Comparison of ENCODE assay signal across 1 cellular context in the genomic region with DNA sequence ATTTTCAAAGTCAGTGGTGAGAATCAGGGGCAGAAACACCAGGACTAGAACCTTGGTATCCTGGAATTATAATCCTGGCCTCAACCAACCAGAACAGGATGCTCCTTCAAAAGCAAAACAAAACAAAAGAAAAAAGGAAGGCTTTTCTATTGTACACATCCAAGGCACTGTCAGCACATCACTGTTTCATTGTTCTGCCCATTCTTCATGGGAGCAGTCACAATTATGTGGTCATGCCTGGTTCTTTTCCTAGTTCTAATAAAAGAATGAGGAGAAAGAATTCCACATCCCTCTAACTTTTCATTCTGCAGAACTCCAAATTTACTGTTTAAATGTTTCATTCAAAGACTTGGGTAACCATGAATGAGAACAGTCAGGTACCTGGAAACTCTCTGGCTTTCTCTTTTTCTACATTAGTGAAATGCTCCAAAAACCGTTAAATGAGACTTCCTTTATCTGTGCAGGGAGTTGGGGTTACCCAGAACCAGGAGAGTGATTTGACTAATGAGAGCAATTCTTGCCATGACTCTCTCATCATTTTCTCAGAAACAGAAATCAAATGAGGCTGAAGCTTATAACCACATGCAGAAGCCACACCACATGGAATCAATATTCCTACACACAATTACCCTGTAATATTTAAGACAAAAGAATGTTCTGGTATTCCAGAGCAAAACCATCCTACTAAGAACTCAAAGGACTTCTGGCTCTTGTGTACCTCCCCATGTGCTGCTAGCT.
TF ChIP-seq lines count a peak whose summit lies in the region.

No MANE protein-coding gene starts in this region.

TF ChIP-seq in K562, 482 proteins besides CTCF, POLR2A, EP300 and RAD21 (continued from another document):
- TF ChIP-seq U2AF1 (optimal IDR thresholded peaks at IDR 0.05; ENCODE audit: low read depth, low read length): no peak
- no peak for TF ChIP-seq MBD2 (IDR thresholded peaks at IDR 0.05; ENCODE audit: borderline replicate concordance, low read depth)
- TF ChIP-seq HNRNPL (IDR thresholded peaks at IDR 0.05; ENCODE audit: low read depth, low read length): no peak
- TF ChIP-seq, protein P1, sequence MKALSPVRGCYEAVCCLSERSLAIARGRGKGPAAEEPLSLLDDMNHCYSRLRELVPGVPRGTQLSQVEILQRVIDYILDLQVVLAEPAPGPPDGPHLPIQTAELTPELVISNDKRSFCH (CRISPR knock-in tag; IDR thresholded peaks at IDR 0.05): no peak
- TF ChIP-seq, protein P1 (tag; IDR thresholded peaks at IDR 0.05): no peak
- TF ChIP-seq, protein P2, sequence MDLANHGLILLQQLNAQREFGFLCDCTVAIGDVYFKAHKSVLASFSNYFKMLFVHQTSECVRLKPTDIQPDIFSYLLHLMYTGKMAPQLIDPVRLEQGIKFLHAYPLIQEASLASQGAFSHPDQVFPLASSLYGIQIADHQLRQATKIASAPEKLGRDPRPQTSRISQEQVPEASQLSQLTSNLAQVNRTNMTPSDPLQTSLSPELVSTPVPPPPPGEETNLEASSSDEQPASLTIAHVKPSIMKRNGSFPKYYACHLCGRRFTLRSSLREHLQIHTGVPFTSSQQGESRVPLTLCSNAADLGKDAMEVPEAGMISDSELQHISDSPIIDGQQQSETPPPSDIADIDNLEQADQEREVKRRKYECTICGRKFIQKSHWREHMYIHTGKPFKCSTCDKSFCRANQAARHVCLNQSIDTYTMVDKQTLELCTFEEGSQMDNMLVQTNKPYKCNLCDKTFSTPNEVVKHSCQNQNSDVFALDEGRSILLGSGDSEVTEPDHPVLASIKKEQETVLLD (IDR thresholded peaks at IDR 0.05): no peak
